ENCODE assay signal across 8 cellular contexts in genomic region chr1:160078392-160079195, GRCh38. TPM values are rescaled to one million over a fixed set of nuclear protein-coding genes. Genes with fewer than 3 reads are reported as not detected.
DNase-seq lines count a peak whose midpoint lies in the region; ATAC-seq, FAIRE-seq and TF ChIP-seq lines count a peak whose summit lies in the region.

No MANE protein-coding gene starts in this region.

- no peaks in the 10 kb centered on the region for H4K20me1 ChIP-seq in keratinocyte (ENCODE audit: control insufficient read depth, extremely low read depth, insufficient read depth, low read length)

- DNase-seq in SKM-1 treated with dmso at 0.1 percent for 144 hours (lab: John Stamatoyannopoulos, UW; ENCODE audit: unreplicated experiment) (peak; percentile 79), amygdala (lab: John Stamatoyannopoulos, UW) (peak in 49 of 56 donors; percentile 17 to 90 (median 62)), keratinocyte (ENCODE audit: low read depth, low spot score) (no peak), SK-N-DZ (ENCODE audit: low spot score) (no peak)
- peak; percentile 44 to 66 for DNase-seq in stimulated activated CD4-positive, alpha-beta T cell treated with anti-CD3 and anti-CD28 coated beads, Interleukin-4, amount 100 ng/mL, for 48 hours (ENCODE audit: low read depth in 2 of 2)

- H3K4me3 ChIP-seq in keratinocyte (ENCODE audit: control insufficient read depth in 2 of 3, extremely low read depth in 1 of 3, insufficient read depth in 2 of 3, low read depth in 1 of 3, low read length in 3 of 3): no peak overlapping the region

- no peaks in the 10 kb centered on the region for H3K79me2 ChIP-seq in keratinocyte (ENCODE audit: control insufficient read depth, insufficient read depth, low read length)

- no peaks in the 10 kb centered on the region for H3K9me3 ChIP-seq in keratinocyte (ENCODE audit: control insufficient read depth, low read depth, low read length)

- dilution Hi-C loops in keratinocyte (cut with MboI; ENCODE audit: extremely low pct_ligation_motif_present, low sequenced_read_pairs): no loop called here

- H3K9ac ChIP-seq in keratinocyte (ENCODE audit: control insufficient read depth, extremely low read depth, insufficient read depth, low read length): no peak overlapping the region

- H3K27ac ChIP-seq in 22Rv1 (no peak overlapping the region), keratinocyte (ENCODE audit: control insufficient read depth, insufficient read depth, low read length) (no peak overlapping the region)

- H3K27me3 ChIP-seq in keratinocyte (ENCODE audit: control insufficient read depth, extremely low read depth, insufficient read depth, low read length): peaks cover 35% of the 10 kb centered on the region

- no peaks in the 10 kb centered on the region for H3K36me3 ChIP-seq in keratinocyte (ENCODE audit: control insufficient read depth in 2 of 2, extremely low read depth in 1 of 2, insufficient read depth in 2 of 2, low read length in 2 of 2)

- TF ChIP-seq CTCF in 22Rv1 (IDR thresholded peaks at IDR 0.05) (peak; percentile 99), GM12873 (IDR thresholded peaks at IDR 0.05; ENCODE audit: insufficient read depth, low read depth, low read length, missing control alignments) (peak; percentile 93), keratinocyte (optimal IDR thresholded peaks at IDR 0.05 in 1 of 3, IDR thresholded peaks at IDR 0.05 in 1 of 3, conservative IDR thresholded peaks at IDR 0.05 in 1 of 3; ENCODE audit: extremely low read depth in 1 of 3, insufficient read depth in 2 of 3, low read length in 3 of 3) (peak; percentile 90 to 94 (median 92))

- peaks cover 1% of the 10 kb centered on the region for H3K4me1 ChIP-seq in keratinocyte (ENCODE audit: control insufficient read depth, extremely low read depth, insufficient read depth, low read length)

- peak; percentile 66 for ATAC-seq in HG03442 (IDR thresholded peaks at IDR 0.05; ENCODE audit: unreplicated experiment)

- no peak overlapping the region for H3K4me2 ChIP-seq in keratinocyte (ENCODE audit: control insufficient read depth, extremely low read depth, insufficient read depth, low read depth, low read length)

- no peak for FAIRE-seq in keratinocyte (lab: Jason Lieb, UNC)

- H2AFZ ChIP-seq in keratinocyte (ENCODE audit: control insufficient read depth, low read length): no peak overlapping the region

- no peaks in the 10 kb centered on the region for H3K9me1 ChIP-seq in keratinocyte (ENCODE audit: control insufficient read depth, extremely low read depth, insufficient read depth, low read length)

RNA-seq across cellular contexts. Expression of gene KCNJ9, which starts 2.7 kb away (rescaled TPM):
- not detected in 3 replicates for polyA plus RNA-seq in keratinocyte
- 0.06 TPM for polyA plus RNA-seq in keratinocyte (2011; ENCODE audit: low read depth)
- polyA plus RNA-seq in keratinocyte (2011; cell fraction: cytosol; rRNA removed): not detected in 2 replicates
- 0.03 TPM in 1 of 2 replicates, not detected in the other for polyA plus RNA-seq in keratinocyte (2011; cell fraction: nucleus; rRNA removed)
- polyA plus RNA-seq in keratinocyte (2012; ENCODE audit: low replicate concordance): 0.16 TPM in 1 of 2 replicates, not detected in the other
- not detected in 3 replicates for polyA minus RNA-seq in keratinocyte
- polyA minus RNA-seq in keratinocyte (2011; cell fraction: cytosol; rRNA and poly(A)+ RNA removed): not detected
- polyA minus RNA-seq in keratinocyte (2011; cell fraction: nucleus; rRNA and poly(A)+ RNA removed): not detected in 2 replicates
- 2.2 and 3.3 TPM in 2 replicates for polyA plus RNA-seq in SK-N-DZ (2014; cell fraction: cytosol; rRNA removed)
- 1.5 and 2.0 TPM in 2 replicates for polyA plus RNA-seq in SK-N-DZ (2014; cell fraction: nucleus; rRNA removed)

RNA-seq across cellular contexts. Expression of gene KCNJ10, which starts 8.6 kb away (rescaled TPM):
- polyA plus RNA-seq in keratinocyte: not detected in 3 replicates
- polyA plus RNA-seq in keratinocyte (2011; ENCODE audit: low read depth): not detected
- not detected in 2 replicates for polyA plus RNA-seq in keratinocyte (2011; cell fraction: cytosol; rRNA removed)
- polyA plus RNA-seq in keratinocyte (2011; cell fraction: nucleus; rRNA removed): not detected in 2 replicates
- 0.45 TPM in 1 of 2 replicates, not detected in the other for polyA plus RNA-seq in keratinocyte (2012; ENCODE audit: low replicate concordance)
- polyA minus RNA-seq in keratinocyte: not detected in 3 replicates
- not detected for polyA minus RNA-seq in keratinocyte (2011; cell fraction: cytosol; rRNA and poly(A)+ RNA removed)
- polyA minus RNA-seq in keratinocyte (2011; cell fraction: nucleus; rRNA and poly(A)+ RNA removed): not detected in 2 replicates
- not detected in 2 replicates for polyA plus RNA-seq in SK-N-DZ (2014; cell fraction: cytosol; rRNA removed)
- 0.13 TPM in 1 of 2 replicates, not detected in the other for polyA plus RNA-seq in SK-N-DZ (2014; cell fraction: nucleus; rRNA removed)

RNA-seq across cellular contexts. Expression of gene IGSF8, which starts 19.8 kb away (rescaled TPM):
- 16.5 to 32.6 TPM (median 20.6 TPM) in 3 replicates for polyA plus RNA-seq in keratinocyte
- polyA plus RNA-seq in keratinocyte (2011; ENCODE audit: low read depth): 19.9 TPM
- 5.5 and 11.1 TPM in 2 replicates for polyA plus RNA-seq in keratinocyte (2011; cell fraction: cytosol; rRNA removed)
- 43.9 and 57.1 TPM in 2 replicates for polyA plus RNA-seq in keratinocyte (2011; cell fraction: nucleus; rRNA removed)
- polyA plus RNA-seq in keratinocyte (2012; ENCODE audit: low replicate concordance): 25.3 and 41.0 TPM in 2 replicates
- polyA minus RNA-seq in keratinocyte: 15.5 to 34.6 TPM (median 21.4 TPM) in 3 replicates
- 25.5 TPM for polyA minus RNA-seq in keratinocyte (2011; cell fraction: cytosol; rRNA and poly(A)+ RNA removed)
- polyA minus RNA-seq in keratinocyte (2011; cell fraction: nucleus; rRNA and poly(A)+ RNA removed): 39.5 and 39.6 TPM in 2 replicates
- polyA plus RNA-seq in SK-N-DZ (2014; cell fraction: cytosol; rRNA removed): 14.0 and 14.2 TPM in 2 replicates
- polyA plus RNA-seq in SK-N-DZ (2014; cell fraction: nucleus; rRNA removed): 9.6 and 10.4 TPM in 2 replicates

RNA-seq across cellular contexts. Expression of gene ATP1A2, which starts 37.0 kb away (rescaled TPM):
- polyA plus RNA-seq in keratinocyte: 0.01 to 0.06 TPM in 2 of 3 replicates, not detected in the other
- polyA plus RNA-seq in keratinocyte (2011; ENCODE audit: low read depth): 0.22 TPM
- polyA plus RNA-seq in keratinocyte (2011; cell fraction: cytosol; rRNA removed): not detected in 2 replicates
- 0.06 and 0.19 TPM in 2 replicates for polyA plus RNA-seq in keratinocyte (2011; cell fraction: nucleus; rRNA removed)
- 0.37 TPM in 1 of 2 replicates, not detected in the other for polyA plus RNA-seq in keratinocyte (2012; ENCODE audit: low replicate concordance)
- not detected in 3 replicates for polyA minus RNA-seq in keratinocyte
- not detected for polyA minus RNA-seq in keratinocyte (2011; cell fraction: cytosol; rRNA and poly(A)+ RNA removed)
- not detected in 2 replicates for polyA minus RNA-seq in keratinocyte (2011; cell fraction: nucleus; rRNA and poly(A)+ RNA removed)
- 0.03 TPM in 1 of 2 replicates, not detected in the other for polyA plus RNA-seq in SK-N-DZ (2014; cell fraction: cytosol; rRNA removed)
- not detected in 2 replicates for polyA plus RNA-seq in SK-N-DZ (2014; cell fraction: nucleus; rRNA removed)

RNA-seq across cellular contexts. Expression of gene PIGM, which starts 46.8 kb away (rescaled TPM):
- 1.9 to 3.1 TPM (median 3.1 TPM) in 3 replicates for polyA plus RNA-seq in keratinocyte
- 0.40 TPM for polyA plus RNA-seq in keratinocyte (2011; ENCODE audit: low read depth)
- 0.95 and 1.7 TPM in 2 replicates for polyA plus RNA-seq in keratinocyte (2011; cell fraction: cytosol; rRNA removed)
- polyA plus RNA-seq in keratinocyte (2011; cell fraction: nucleus; rRNA removed): 4.7 and 5.5 TPM in 2 replicates
- 1.6 and 2.5 TPM in 2 replicates for polyA plus RNA-seq in keratinocyte (2012; ENCODE audit: low replicate concordance)
- polyA minus RNA-seq in keratinocyte: 2.0 to 2.3 TPM (median 2.1 TPM) in 3 replicates
- 1.5 TPM for polyA minus RNA-seq in keratinocyte (2011; cell fraction: cytosol; rRNA and poly(A)+ RNA removed)
- 2.5 and 4.0 TPM in 2 replicates for polyA minus RNA-seq in keratinocyte (2011; cell fraction: nucleus; rRNA and poly(A)+ RNA removed)
- polyA plus RNA-seq in SK-N-DZ (2014; cell fraction: cytosol; rRNA removed): 6.8 and 7.4 TPM in 2 replicates
- polyA plus RNA-seq in SK-N-DZ (2014; cell fraction: nucleus; rRNA removed): 2.7 and 3.1 TPM in 2 replicates

Comparison
In these comparisons a context has a peak if more than half of its experiments do, and no peak if none do; other contexts are left out.
1. DNase-seq: peak in SKM-1 treated with dmso at 0.1 percent for 144 hours (single experiment), amygdala (49 of 56) and stimulated activated CD4-positive, alpha-beta T cell treated with anti-CD3 and anti-CD28 coated beads, Interleukin-4, amount 100 ng/mL, for 48 hours (2 of 2); none in keratinocyte (single experiment) and SK-N-DZ (single experiment).
2. Peak in every context shown above with its lines, with median percentiles within 50 percentile points of each other: CTCF ChIP-seq.